Comparison of ENCODE assay signal across 9 cellular contexts in genomic region chr3:49378249-49378899, GRCh38. TPM values are rescaled to one million over a fixed set of nuclear protein-coding genes. Genes with fewer than 3 reads are reported as not detected.
DNase-seq lines count a peak whose midpoint lies in the region; ATAC-seq and TF ChIP-seq lines count a peak whose summit lies in the region.
"Had no signal": no experiment of that assay in that cellular context is flagged by ENCODE, and none has a peak within 500 bp of the region (broad histone marks: within the 10 kb centered on the region; RNA-seq: fewer than 3 reads in every experiment).

No MANE protein-coding gene starts in this region.

- peaks cover 4% of the 10 kb centered on the region; the same call in 1 of the 2 replicates for H4K20me1 ChIP-seq in OCI-LY7 (ENCODE audit: insufficient read depth, low read length)

- H3K79me1 ChIP-seq in neuronal stem cell (ENCODE audit: low read depth, low read length): peaks cover 5% of the 10 kb centered on the region

- H3K4me3 Mint-ChIP-seq in CD8-positive, alpha-beta T cell: no peak overlapping the region

- no peak for DNase-seq in CD8-positive, alpha-beta T cell
- DNase-seq in OCI-LY7 (ENCODE audit: low spot score) (no peak), epithelial cell of esophagus (ENCODE audit: low read depth) (peak; percentile 52), neuronal stem cell (ENCODE audit: low spot score) (no peak), GOT3 (lab: John Stamatoyannopoulos, UW) (no peak), GM13976 (ENCODE audit: low spot score) (no peak), left lobe of liver (ENCODE audit: low spot score) (no peak), NCI-H774 (lab: John Stamatoyannopoulos, UW) (no peak)
- DNase-seq: NCI-H2171 had no signal

- no peak overlapping the region for H3K14ac ChIP-seq in neuronal stem cell (ENCODE audit: low read length)

- H3K27ac ChIP-seq in CD8-positive, alpha-beta T cell (ENCODE audit: low read depth, low read length): no peak overlapping the region
- H3K27ac ChIP-seq in OCI-LY7 (ENCODE audit: low read depth, low read length, poor library complexity, severe bottlenecking) (peak overlapping the region; percentile 69), neuronal stem cell (replicated peaks; ENCODE audit: low read length) (peak overlapping the region; percentile 7)

- POLR2A ChIA-PET in CD8-positive, alpha-beta T cell (lab: Charles Lee): interaction anchor here (1.3 kb wide), 1 partner anchor 38 kb away, joined by 3 read pairs; the partner anchor contains the start of gene USP4
- POLR2A ChIA-PET in OCI-LY7 (lab: Charles Lee): interaction anchor here (1.0 kb wide), 1 partner anchor 11 kb away, joined by 3 read pairs; no protein-coding TSS in a partner anchor

- H3K4me1 ChIP-seq in CD8-positive, alpha-beta T cell (ENCODE audit: insufficient read depth, low read length): peaks cover 4% of the 10 kb centered on the region
- peaks cover 31% of the 10 kb centered on the region for H3K4me1 ChIP-seq in OCI-LY7 (ENCODE audit: insufficient read depth, low read length, poor library complexity, severe bottlenecking)
- peaks cover 3% of the 10 kb centered on the region in 2 donors for H3K4me1 ChIP-seq in neuronal stem cell (ENCODE audit: control insufficient read depth in 2 of 2, insufficient read depth in 1 of 2, low read depth in 1 of 2, low read length in 2 of 2)

- peaks cover 25% of the 10 kb centered on the region for H3K36me3 Mint-ChIP-seq in CD8-positive, alpha-beta T cell

- no peak for TF ChIP-seq CTCF in CD8-positive, alpha-beta T cell (IDR thresholded peaks at IDR 0.05)
- no peak for TF ChIP-seq CTCF in OCI-LY7 (conservative IDR thresholded peaks at IDR 0.05; ENCODE audit: low read length)
- no peak for TF ChIP-seq CTCF in epithelial cell of esophagus (IDR thresholded peaks at IDR 0.05; ENCODE audit: insufficient read depth, low read depth, low read length, missing control alignments)
- no peak for TF ChIP-seq CTCF in GM13976 (IDR thresholded peaks at IDR 0.05; ENCODE audit: borderline replicate concordance, control extremely low read depth, extremely low read depth, insufficient read depth, missing control alignments)

- in situ Hi-C loops in GM13976 (cut with MboI; ENCODE audit: low sequenced_read_pairs, unreplicated experiment): no loop called here

- H3K9ac ChIP-seq in neuronal stem cell (ENCODE audit: low read depth, low read length, poor library complexity): no peak overlapping the region

- intact Hi-C loops in CD8-positive, alpha-beta T cell (cut with DNase I, micrococcal nuclease): no loop called here
- intact Hi-C loops in OCI-LY7 (cut with micrococcal nuclease; ENCODE audit: unreplicated experiment): no loop called here

- no peak for ATAC-seq in CD8-positive, alpha-beta T cell
- no peak for ATAC-seq in left lobe of liver

- H2AFZ ChIP-seq in OCI-LY7 (ENCODE audit: low read length) (no peak overlapping the region), neuronal stem cell (ENCODE audit: low read length) (no peak overlapping the region)

- no peak overlapping the region for H3K18ac ChIP-seq in neuronal stem cell (ENCODE audit: low read length)

- no peak overlapping the region for H2BK12ac ChIP-seq in neuronal stem cell (ENCODE audit: low read length)

- H3K27me3 ChIP-seq in CD8-positive, alpha-beta T cell (ENCODE audit: insufficient read depth, low read length): no peaks in the 10 kb centered on the region
- no peaks in the 10 kb centered on the region for H3K27me3 ChIP-seq in neuronal stem cell (ENCODE audit: control insufficient read depth in 3 of 3, insufficient read depth in 3 of 3, low read depth in 1 of 3, low read length in 3 of 3)

- 0 out of 2 replicates have a peak overlapping the region, but pooled peaks have one; percentile 5 for H3K4me2 ChIP-seq in OCI-LY7 (ENCODE audit: low read length)
- no peak overlapping the region for H3K4me2 ChIP-seq in neuronal stem cell (ENCODE audit: insufficient read depth, low read length, poor library complexity, severe bottlenecking)

- H2BK120ac ChIP-seq in neuronal stem cell (ENCODE audit: low read depth, low read length): no peak overlapping the region

- CTCF ChIA-PET in CD8-positive, alpha-beta T cell (lab: Charles Lee): no interaction called here
- CTCF ChIA-PET in OCI-LY7 (lab: Charles Lee; ENCODE audit: unreplicated experiment): no interaction called here

- H3K27me3 Mint-ChIP-seq in CD8-positive, alpha-beta T cell (ENCODE audit: low read depth): no peaks in the 10 kb centered on the region

- no peaks in the 10 kb centered on the region for H3K9me3 ChIP-seq in CD8-positive, alpha-beta T cell (ENCODE audit: low read length)
- H3K9me3 ChIP-seq in OCI-LY7 (ENCODE audit: low read length) (no peaks in the 10 kb centered on the region), neuronal stem cell (replicated peaks in 1 of 2; ENCODE audit: control insufficient read depth in 2 of 2, insufficient read depth in 1 of 2, low read depth in 1 of 2, low read length in 2 of 2) (peaks cover 0 to 26% of the 10 kb centered on the region in 2 donors)

- no peak overlapping the region for H4K91ac ChIP-seq in neuronal stem cell (ENCODE audit: low read depth, low read length, poor library complexity)

- H4K8ac ChIP-seq in neuronal stem cell (ENCODE audit: low read depth, low read length): no peak overlapping the region

- H3K79me2 ChIP-seq in OCI-LY7 (ENCODE audit: insufficient read depth, low read depth, low read length): peaks cover 100% of the 10 kb centered on the region

- H3K27ac Mint-ChIP-seq in CD8-positive, alpha-beta T cell: peak overlapping the region; percentile 53

- H2BK15ac ChIP-seq in neuronal stem cell (ENCODE audit: low read length): no peak overlapping the region

- H3K9me2 ChIP-seq in OCI-LY7 (ENCODE audit: insufficient read depth, low read length): no peaks in the 10 kb centered on the region

- no peaks in the 10 kb centered on the region for H3K9me3 Mint-ChIP-seq in CD8-positive, alpha-beta T cell

- BruUV-seq in OCI-LY7 (replicated peaks; lab: Mats Ljungman, UMichigan): no TSS peak

- peaks cover 49% of the 10 kb centered on the region for H3K4me1 Mint-ChIP-seq in CD8-positive, alpha-beta T cell (ENCODE audit: low read depth)

- no CpG with 5 or more reads among the region's 11 CpGs for WGBS in neuronal stem cell (ENCODE audit: extremely low coverage in 2 of 2, insufficient read length in 2 of 2, insufficient replicate concordance in 1 of 2), 2 donors

- H2AK5ac ChIP-seq in neuronal stem cell (ENCODE audit: low read depth, low read length): no peak overlapping the region

- H2BK5ac ChIP-seq in neuronal stem cell (ENCODE audit: low read length): no peak overlapping the region

- H3K4ac ChIP-seq in neuronal stem cell (ENCODE audit: low read length): no peak overlapping the region

- H3K23ac ChIP-seq in neuronal stem cell (ENCODE audit: low read depth, low read length, poor library complexity): no peak overlapping the region

- H3K4me3 ChIP-seq in CD8-positive, alpha-beta T cell (ENCODE audit: low read depth, low read length): no peak overlapping the region
- H3K4me3 ChIP-seq in OCI-LY7 (ENCODE audit: low read depth, low read length, poor library complexity, severe bottlenecking) (no peak overlapping the region), epithelial cell of esophagus (ENCODE audit: low read length) (no peak overlapping the region), neuronal stem cell (ENCODE audit: low read length in 2 of 2) (no peak overlapping the region)

- H3K36me3 ChIP-seq in CD8-positive, alpha-beta T cell (ENCODE audit: insufficient read depth, low read length): peaks cover 16% of the 10 kb centered on the region
- peaks cover 62% of the 10 kb centered on the region for H3K36me3 ChIP-seq in OCI-LY7 (ENCODE audit: insufficient read depth, low read length)
- peaks cover 10 to 35% of the 10 kb centered on the region in 2 donors for H3K36me3 ChIP-seq in neuronal stem cell (replicated peaks in 1 of 2; ENCODE audit: control insufficient read depth in 2 of 2, insufficient read depth in 2 of 2, low read length in 2 of 2)

RNA-seq across cellular contexts. Expression of gene GPX1, which starts 20.2 kb away (rescaled TPM):
- 10 to 100 TPM; 24.4 to 27.8 TPM for total RNA-seq in CD8-positive, alpha-beta T cell
- 77.6 and 82.3 TPM in 2 replicates for total RNA-seq in OCI-LY7 (2014; rRNA removed; shearing (Covaris generic))
- 119 and 148 TPM in 2 replicates for total RNA-seq in OCI-LY7 (2022)
- 175 TPM for polyA plus RNA-seq in neuronal stem cell (2013, experiment 1 of 2)
- 169 TPM for polyA plus RNA-seq in neuronal stem cell (2013, experiment 2 of 2)
- 272 TPM for total RNA-seq in left lobe of liver

RNA-seq across cellular contexts. Expression of gene RHOA, which starts 33.4 kb away (rescaled TPM):
- 100 to 1,000 TPM; 271 to 294 TPM for total RNA-seq in CD8-positive, alpha-beta T cell
- 218 and 219 TPM in 2 replicates for total RNA-seq in OCI-LY7 (2014; rRNA removed; shearing (Covaris generic))
- 373 and 403 TPM in 2 replicates for total RNA-seq in OCI-LY7 (2022)
- 432 TPM for polyA plus RNA-seq in neuronal stem cell (2013, experiment 1 of 2)
- 436 TPM for polyA plus RNA-seq in neuronal stem cell (2013, experiment 2 of 2)
- total RNA-seq in left lobe of liver: 155 TPM

RNA-seq across cellular contexts. Expression of gene TCTA, which starts 33.8 kb away (rescaled TPM):
- total RNA-seq in CD8-positive, alpha-beta T cell: 10 to 100 TPM; 19.8 to 21.1 TPM
- 15.8 and 17.9 TPM in 2 replicates for total RNA-seq in OCI-LY7 (2014; rRNA removed; shearing (Covaris generic))
- 35.3 and 37.7 TPM in 2 replicates for total RNA-seq in OCI-LY7 (2022)
- polyA plus RNA-seq in neuronal stem cell (2013, experiment 1 of 2): 2.6 TPM
- 2.8 TPM for polyA plus RNA-seq in neuronal stem cell (2013, experiment 2 of 2)
- 23.4 TPM for total RNA-seq in left lobe of liver

RNA-seq across cellular contexts. Expression of gene USP4, which starts 38.5 kb away (rescaled TPM):
- 10 to 100 TPM; 78.0 to 92.4 TPM for total RNA-seq in CD8-positive, alpha-beta T cell
- total RNA-seq in OCI-LY7 (2014; rRNA removed; shearing (Covaris generic)): 28.6 and 41.6 TPM in 2 replicates
- total RNA-seq in OCI-LY7 (2022) (74.6 and 80.3 TPM in 2 replicates), left lobe of liver (19.7 TPM)
- polyA plus RNA-seq in neuronal stem cell (2013, experiment 1 of 2): 29.8 TPM
- polyA plus RNA-seq in neuronal stem cell (2013, experiment 2 of 2): 30.3 TPM

RNA-seq across cellular contexts. Expression of gene AMT, which starts 43.9 kb away (rescaled TPM):
- 1 to 10 TPM; 8.4 to 9.4 TPM for total RNA-seq in CD8-positive, alpha-beta T cell
- 5.3 and 5.4 TPM in 2 replicates for total RNA-seq in OCI-LY7 (2014; rRNA removed; shearing (Covaris generic))
- 6.0 and 7.8 TPM in 2 replicates for total RNA-seq in OCI-LY7 (2022)
- 21.6 TPM for polyA plus RNA-seq in neuronal stem cell (2013, experiment 1 of 2)
- 22.1 TPM for polyA plus RNA-seq in neuronal stem cell (2013, experiment 2 of 2)
- total RNA-seq in left lobe of liver: 46.8 TPM
